Comparison of ENCODE assay signal across 2 cellular contexts in the genomic region with DNA sequence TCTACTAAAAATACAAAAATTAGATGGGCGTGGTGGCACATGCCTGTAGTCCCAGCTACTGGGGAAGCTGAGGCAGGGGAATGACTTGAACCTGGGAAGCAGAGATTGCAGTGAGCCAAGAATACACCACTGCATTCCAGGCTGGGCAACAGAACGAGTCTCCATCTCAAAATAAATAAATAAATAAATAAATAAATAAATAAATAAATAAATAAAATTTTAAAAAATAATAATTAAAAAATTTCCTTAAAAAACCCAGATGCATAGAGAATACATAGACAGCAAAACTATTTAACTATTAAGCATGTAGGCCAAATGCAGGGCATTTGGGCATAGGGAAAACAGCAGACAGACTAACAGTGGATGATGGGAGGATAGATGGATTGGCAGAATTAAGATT. TPM values are rescaled to one million over a fixed set of nuclear protein-coding genes. Genes with fewer than 3 reads are reported as not detected.
"Had no signal": no experiment of that assay in that cellular context is flagged by ENCODE, and none has a peak within 500 bp of the region (broad histone marks: within the 10 kb centered on the region; RNA-seq: fewer than 3 reads in every experiment).

No MANE protein-coding gene starts in this region.

RNA-seq across cellular contexts. Expression of gene TMEM132E, which starts 40.8 kb away (rescaled TPM):
- total RNA-seq: G401, GM12878 had no signal
- polyA plus RNA-seq: GM12878 had no signal
